In the genomic region with DNA sequence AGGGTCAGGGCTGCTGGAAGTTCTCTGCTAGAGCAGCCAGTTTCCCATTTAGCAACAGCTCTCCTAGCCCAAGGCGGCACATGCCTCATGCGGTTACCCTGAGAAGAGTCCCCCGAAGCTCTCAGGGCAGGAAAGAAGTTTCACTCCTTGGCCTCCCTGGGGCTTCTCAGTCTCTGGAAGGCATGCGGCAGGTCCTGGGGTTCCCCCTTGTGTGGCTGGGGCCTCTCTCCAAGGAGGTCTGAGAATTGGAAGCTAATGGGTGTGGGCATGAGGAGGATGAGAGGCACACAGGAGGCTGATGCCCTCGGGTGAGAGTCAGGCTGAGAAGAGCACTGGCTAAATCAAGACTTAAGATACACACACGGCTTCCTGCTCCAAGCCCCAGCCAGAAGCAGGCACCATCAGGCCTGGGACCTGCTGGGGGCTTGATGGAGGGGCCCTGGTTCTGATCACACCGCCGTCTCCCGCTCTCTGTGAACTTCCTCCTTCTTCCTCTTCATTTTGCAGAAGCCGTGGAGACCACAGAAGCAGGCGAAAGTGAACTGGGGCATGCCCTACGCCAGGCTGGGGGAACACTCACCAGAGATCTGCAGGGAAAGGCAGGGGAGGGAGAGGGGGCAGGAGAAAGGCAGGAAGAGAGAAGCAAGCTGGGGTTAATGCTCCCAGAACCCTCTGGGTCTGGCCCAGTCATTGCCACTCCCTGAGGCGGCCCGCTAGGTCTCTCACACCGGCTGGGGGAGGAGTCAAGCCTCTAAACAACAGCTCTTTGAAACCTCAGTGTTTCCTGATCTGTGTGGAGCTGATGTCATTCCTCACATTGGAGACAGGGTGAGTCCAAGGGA, we compare ENCODE assay signal across 8 cellular contexts. TPM values are rescaled to one million over a fixed set of nuclear protein-coding genes. Genes with fewer than 3 reads are reported as not detected.
DNase-seq lines count a peak whose midpoint lies in the region; ATAC-seq and TF ChIP-seq lines count a peak whose summit lies in the region.

No MANE protein-coding gene starts in this region.

- CTCF ChIA-PET in CD4-positive, alpha-beta memory T cell (lab: Charles Lee; ENCODE audit: partially characterized antibody) = interaction anchor here (0.7 to 3.0 kb wide), 11 partner anchors 10 to 89 kb away, joined by 3 to 19 read pairs (median 7); a partner anchor contains a TSS

- ATAC-seq in GM21390 (IDR thresholded peaks at IDR 0.05; ENCODE audit: unreplicated experiment) = peak; percentile 75
- ATAC-seq in GM19328 (IDR thresholded peaks at IDR 0.05; ENCODE audit: unreplicated experiment) = no peak

- in situ Hi-C loops in astrocyte of the spinal cord (cut with HindIII; ENCODE audit: low sequenced_read_pairs) = no loop called here

- peaks cover 28% of the 10 kb centered on the region for H3K4me1 ChIP-seq in CD4-positive, alpha-beta memory T cell (ENCODE audit: insufficient read depth, low read length)

- peak overlapping the region; percentile 65 for H3K27ac ChIP-seq in CD4-positive, alpha-beta memory T cell (ENCODE audit: low read depth, low read length)

- intact Hi-C loops in CD4-positive, alpha-beta memory T cell (cut with micrococcal nuclease) = loop anchor here (2.0 to 5.0 kb wide), 2 partner anchors 42 to 44 kb away; no protein-coding TSS in a partner anchor

- peaks cover 23 to 34% (median 26%) of the 10 kb centered on the region in 4 donors for H3K4me1 Mint-ChIP-seq in CD4-positive, alpha-beta memory T cell
- peaks cover 16% of the 10 kb centered on the region for H3K4me1 Mint-ChIP-seq in T-helper 2 cell treated with Interferon-gamma antibody and Interleukin-4, amounts not matched to agents 5 μg/mL and 100 μg/mL, for 36 hours (ENCODE audit: low read depth)

- H3K4me3 Mint-ChIP-seq in CD4-positive, alpha-beta memory T cell = peak overlapping the region; percentile 76 to 93 (median 88)
- H3K4me3 Mint-ChIP-seq in T-helper 2 cell treated with Interferon-gamma antibody and Interleukin-4, amounts not matched to agents 5 μg/mL and 100 μg/mL, for 36 hours = peak overlapping the region; percentile 78

- peak overlapping the region; percentile 20 to 64 for H3K4me3 ChIP-seq in CD4-positive, alpha-beta memory T cell (ENCODE audit: low read length in 2 of 2)
- H3K4me3 ChIP-seq in astrocyte of the spinal cord (ENCODE audit: low read depth, low read length) = no peak overlapping the region

- POLR2A ChIA-PET in CD4-positive, alpha-beta memory T cell (lab: Charles Lee; ENCODE audit: partially characterized antibody) = interaction anchor here (0.6 to 2.8 kb wide), 18 partner anchors 9 to 309 kb away, joined by 3 to 20 read pairs (median 4); a partner anchor contains a TSS

- H3K27ac Mint-ChIP-seq in CD4-positive, alpha-beta memory T cell = peak overlapping the region; percentile 78 to 94 (median 91)
- peak overlapping the region; percentile 87 for H3K27ac Mint-ChIP-seq in T-helper 2 cell treated with Interferon-gamma antibody and Interleukin-4, amounts not matched to agents 5 μg/mL and 100 μg/mL, for 36 hours

- DNase-seq in CD4-positive, alpha-beta memory T cell = peak; percentile 49 to 81 (median 60)
- DNase-seq in LoVo (ENCODE audit: low spot score) (peak; percentile 72), astrocyte of the spinal cord (ENCODE audit: low read depth, low spot score) (peak; percentile 26), kidney tubule cell (ENCODE audit: low spot score) (peak; percentile 97)
- peak; percentile 62 for DNase-seq in T-helper 2 cell treated with Interferon-gamma antibody and Interleukin-4, amounts not matched to agents 5 μg/mL and 100 μg/mL, for 36 hours (ENCODE audit: low spot score)
- peak; percentile 42 to 62 for DNase-seq in stimulated activated CD4-positive, alpha-beta T cell treated with anti-CD3 and anti-CD28 coated beads, Interleukin-4, amount 100 ng/mL, for 48 hours (ENCODE audit: low read depth in 2 of 2)

- H3K9me3 ChIP-seq in CD4-positive, alpha-beta memory T cell (ENCODE audit: control insufficient read depth in 1 of 2, low read length in 2 of 2) = no peaks in the 10 kb centered on the region

- no peaks in the 10 kb centered on the region for H3K9me3 Mint-ChIP-seq in CD4-positive, alpha-beta memory T cell
- H3K9me3 Mint-ChIP-seq in T-helper 2 cell treated with Interferon-gamma antibody and Interleukin-4, amounts not matched to agents 5 μg/mL and 100 μg/mL, for 36 hours = no peaks in the 10 kb centered on the region

- H3K27me3 ChIP-seq in CD4-positive, alpha-beta memory T cell (ENCODE audit: insufficient read depth, low read length) = no peaks in the 10 kb centered on the region

- H3K36me3 ChIP-seq in CD4-positive, alpha-beta memory T cell (ENCODE audit: insufficient read depth, low read length) = no peaks in the 10 kb centered on the region

- no peak for TF ChIP-seq CTCF in astrocyte of the spinal cord (IDR thresholded peaks at IDR 0.05; ENCODE audit: low read depth, low read length)

- H3K36me3 Mint-ChIP-seq in CD4-positive, alpha-beta memory T cell = no peaks in the 10 kb centered on the region
- H3K36me3 Mint-ChIP-seq in T-helper 2 cell treated with Interferon-gamma antibody and Interleukin-4, amounts not matched to agents 5 μg/mL and 100 μg/mL, for 36 hours (ENCODE audit: low read depth) = no peaks in the 10 kb centered on the region

- H3K27me3 Mint-ChIP-seq in CD4-positive, alpha-beta memory T cell = peaks cover 0 to 4% of the 10 kb centered on the region in 2 donors
- H3K27me3 Mint-ChIP-seq in T-helper 2 cell treated with Interferon-gamma antibody and Interleukin-4, amounts not matched to agents 5 μg/mL and 100 μg/mL, for 36 hours (ENCODE audit: low read depth) = peaks cover 21% of the 10 kb centered on the region

RNA-seq across cellular contexts. Expression of a gene that starts 15.1 kb away (rescaled TPM):
- under 1 TPM; 0.42 to 0.44 TPM for total RNA-seq in CD4-positive, alpha-beta memory T cell
- polyA plus RNA-seq in CD4-positive, alpha-beta memory T cell = not detected

RNA-seq across cellular contexts. Expression of a gene that starts 18.8 kb away (rescaled TPM):
- total RNA-seq in CD4-positive, alpha-beta memory T cell = 1 to 10 TPM in 1 of 2 experiments, not detected in 1; 1.3 TPM
- polyA plus RNA-seq in CD4-positive, alpha-beta memory T cell = not detected

Comparison
In these comparisons a context has a peak if more than half of its experiments do, and no peak if none do; other contexts are left out.
1. DNase-seq: peak in every context shown above with its lines; median percentile 97 in kidney tubule cell; 72 in LoVo; 62 in T-helper 2 cell treated with Interferon-gamma antibody and Interleukin-4, amounts not matched to agents 5 μg/mL and 100 μg/mL, for 36 hours; 60 in CD4-positive, alpha-beta memory T cell; 52 in stimulated activated CD4-positive, alpha-beta T cell treated with anti-CD3 and anti-CD28 coated beads, Interleukin-4, amount 100 ng/mL, for 48 hours; 26 in astrocyte of the spinal cord.